ENCODE assay signal across 1 cellular context in genomic region chr20:63625771-63626423, GRCh38.
TF ChIP-seq lines count a peak whose summit lies in the region.

No MANE protein-coding gene starts in this region.

TF ChIP-seq in GM23338, 12 proteins besides CTCF, POLR2A, EP300 and RAD21:
- TF ChIP-seq STAT1 (IDR thresholded peaks at IDR 0.05; ENCODE audit: unreplicated experiment) (no peak), ZNF114 (CRISPR knock-in tag; IDR thresholded peaks at IDR 0.05) (no peak), EZH2 (IDR thresholded peaks at IDR 0.05; ENCODE audit: low read depth, unreplicated experiment) (no peak), EZH2phosphoT487 (IDR thresholded peaks at IDR 0.05; ENCODE audit: unreplicated experiment) (no peak), JUNB (IDR thresholded peaks at IDR 0.05; ENCODE audit: unreplicated experiment) (no peak), ZNF331 (CRISPR knock-in tag; IDR thresholded peaks at IDR 0.05; ENCODE audit: low read depth) (no peak), CREB1 (CRISPR knock-in tag; IDR thresholded peaks at IDR 0.05; ENCODE audit: low read depth) (no peak), NANOG (IDR thresholded peaks at IDR 0.05; ENCODE audit: borderline replicate concordance) (no peak), POLR2AphosphoS5 (IDR thresholded peaks at IDR 0.05; ENCODE audit: low read depth) (no peak)
- TF ChIP-seq, protein P1, sequence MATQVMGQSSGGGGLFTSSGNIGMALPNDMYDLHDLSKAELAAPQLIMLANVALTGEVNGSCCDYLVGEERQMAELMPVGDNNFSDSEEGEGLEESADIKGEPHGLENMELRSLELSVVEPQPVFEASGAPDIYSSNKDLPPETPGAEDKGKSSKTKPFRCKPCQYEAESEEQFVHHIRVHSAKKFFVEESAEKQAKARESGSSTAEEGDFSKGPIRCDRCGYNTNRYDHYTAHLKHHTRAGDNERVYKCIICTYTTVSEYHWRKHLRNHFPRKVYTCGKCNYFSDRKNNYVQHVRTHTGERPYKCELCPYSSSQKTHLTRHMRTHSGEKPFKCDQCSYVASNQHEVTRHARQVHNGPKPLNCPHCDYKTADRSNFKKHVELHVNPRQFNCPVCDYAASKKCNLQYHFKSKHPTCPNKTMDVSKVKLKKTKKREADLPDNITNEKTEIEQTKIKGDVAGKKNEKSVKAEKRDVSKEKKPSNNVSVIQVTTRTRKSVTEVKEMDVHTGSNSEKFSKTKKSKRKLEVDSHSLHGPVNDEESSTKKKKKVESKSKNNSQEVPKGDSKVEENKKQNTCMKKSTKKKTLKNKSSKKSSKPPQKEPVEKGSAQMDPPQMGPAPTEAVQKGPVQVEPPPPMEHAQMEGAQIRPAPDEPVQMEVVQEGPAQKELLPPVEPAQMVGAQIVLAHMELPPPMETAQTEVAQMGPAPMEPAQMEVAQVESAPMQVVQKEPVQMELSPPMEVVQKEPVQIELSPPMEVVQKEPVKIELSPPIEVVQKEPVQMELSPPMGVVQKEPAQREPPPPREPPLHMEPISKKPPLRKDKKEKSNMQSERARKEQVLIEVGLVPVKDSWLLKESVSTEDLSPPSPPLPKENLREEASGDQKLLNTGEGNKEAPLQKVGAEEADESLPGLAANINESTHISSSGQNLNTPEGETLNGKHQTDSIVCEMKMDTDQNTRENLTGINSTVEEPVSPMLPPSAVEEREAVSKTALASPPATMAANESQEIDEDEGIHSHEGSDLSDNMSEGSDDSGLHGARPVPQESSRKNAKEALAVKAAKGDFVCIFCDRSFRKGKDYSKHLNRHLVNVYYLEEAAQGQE (IDR thresholded peaks at IDR 0.05; ENCODE audit: unreplicated experiment): no peak
- TF ChIP-seq, protein P2, sequence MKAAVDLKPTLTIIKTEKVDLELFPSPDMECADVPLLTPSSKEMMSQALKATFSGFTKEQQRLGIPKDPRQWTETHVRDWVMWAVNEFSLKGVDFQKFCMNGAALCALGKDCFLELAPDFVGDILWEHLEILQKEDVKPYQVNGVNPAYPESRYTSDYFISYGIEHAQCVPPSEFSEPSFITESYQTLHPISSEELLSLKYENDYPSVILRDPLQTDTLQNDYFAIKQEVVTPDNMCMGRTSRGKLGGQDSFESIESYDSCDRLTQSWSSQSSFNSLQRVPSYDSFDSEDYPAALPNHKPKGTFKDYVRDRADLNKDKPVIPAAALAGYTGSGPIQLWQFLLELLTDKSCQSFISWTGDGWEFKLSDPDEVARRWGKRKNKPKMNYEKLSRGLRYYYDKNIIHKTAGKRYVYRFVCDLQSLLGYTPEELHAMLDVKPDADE (IDR thresholded peaks at IDR 0.05): no peak
- TF ChIP-seq, protein P3, sequence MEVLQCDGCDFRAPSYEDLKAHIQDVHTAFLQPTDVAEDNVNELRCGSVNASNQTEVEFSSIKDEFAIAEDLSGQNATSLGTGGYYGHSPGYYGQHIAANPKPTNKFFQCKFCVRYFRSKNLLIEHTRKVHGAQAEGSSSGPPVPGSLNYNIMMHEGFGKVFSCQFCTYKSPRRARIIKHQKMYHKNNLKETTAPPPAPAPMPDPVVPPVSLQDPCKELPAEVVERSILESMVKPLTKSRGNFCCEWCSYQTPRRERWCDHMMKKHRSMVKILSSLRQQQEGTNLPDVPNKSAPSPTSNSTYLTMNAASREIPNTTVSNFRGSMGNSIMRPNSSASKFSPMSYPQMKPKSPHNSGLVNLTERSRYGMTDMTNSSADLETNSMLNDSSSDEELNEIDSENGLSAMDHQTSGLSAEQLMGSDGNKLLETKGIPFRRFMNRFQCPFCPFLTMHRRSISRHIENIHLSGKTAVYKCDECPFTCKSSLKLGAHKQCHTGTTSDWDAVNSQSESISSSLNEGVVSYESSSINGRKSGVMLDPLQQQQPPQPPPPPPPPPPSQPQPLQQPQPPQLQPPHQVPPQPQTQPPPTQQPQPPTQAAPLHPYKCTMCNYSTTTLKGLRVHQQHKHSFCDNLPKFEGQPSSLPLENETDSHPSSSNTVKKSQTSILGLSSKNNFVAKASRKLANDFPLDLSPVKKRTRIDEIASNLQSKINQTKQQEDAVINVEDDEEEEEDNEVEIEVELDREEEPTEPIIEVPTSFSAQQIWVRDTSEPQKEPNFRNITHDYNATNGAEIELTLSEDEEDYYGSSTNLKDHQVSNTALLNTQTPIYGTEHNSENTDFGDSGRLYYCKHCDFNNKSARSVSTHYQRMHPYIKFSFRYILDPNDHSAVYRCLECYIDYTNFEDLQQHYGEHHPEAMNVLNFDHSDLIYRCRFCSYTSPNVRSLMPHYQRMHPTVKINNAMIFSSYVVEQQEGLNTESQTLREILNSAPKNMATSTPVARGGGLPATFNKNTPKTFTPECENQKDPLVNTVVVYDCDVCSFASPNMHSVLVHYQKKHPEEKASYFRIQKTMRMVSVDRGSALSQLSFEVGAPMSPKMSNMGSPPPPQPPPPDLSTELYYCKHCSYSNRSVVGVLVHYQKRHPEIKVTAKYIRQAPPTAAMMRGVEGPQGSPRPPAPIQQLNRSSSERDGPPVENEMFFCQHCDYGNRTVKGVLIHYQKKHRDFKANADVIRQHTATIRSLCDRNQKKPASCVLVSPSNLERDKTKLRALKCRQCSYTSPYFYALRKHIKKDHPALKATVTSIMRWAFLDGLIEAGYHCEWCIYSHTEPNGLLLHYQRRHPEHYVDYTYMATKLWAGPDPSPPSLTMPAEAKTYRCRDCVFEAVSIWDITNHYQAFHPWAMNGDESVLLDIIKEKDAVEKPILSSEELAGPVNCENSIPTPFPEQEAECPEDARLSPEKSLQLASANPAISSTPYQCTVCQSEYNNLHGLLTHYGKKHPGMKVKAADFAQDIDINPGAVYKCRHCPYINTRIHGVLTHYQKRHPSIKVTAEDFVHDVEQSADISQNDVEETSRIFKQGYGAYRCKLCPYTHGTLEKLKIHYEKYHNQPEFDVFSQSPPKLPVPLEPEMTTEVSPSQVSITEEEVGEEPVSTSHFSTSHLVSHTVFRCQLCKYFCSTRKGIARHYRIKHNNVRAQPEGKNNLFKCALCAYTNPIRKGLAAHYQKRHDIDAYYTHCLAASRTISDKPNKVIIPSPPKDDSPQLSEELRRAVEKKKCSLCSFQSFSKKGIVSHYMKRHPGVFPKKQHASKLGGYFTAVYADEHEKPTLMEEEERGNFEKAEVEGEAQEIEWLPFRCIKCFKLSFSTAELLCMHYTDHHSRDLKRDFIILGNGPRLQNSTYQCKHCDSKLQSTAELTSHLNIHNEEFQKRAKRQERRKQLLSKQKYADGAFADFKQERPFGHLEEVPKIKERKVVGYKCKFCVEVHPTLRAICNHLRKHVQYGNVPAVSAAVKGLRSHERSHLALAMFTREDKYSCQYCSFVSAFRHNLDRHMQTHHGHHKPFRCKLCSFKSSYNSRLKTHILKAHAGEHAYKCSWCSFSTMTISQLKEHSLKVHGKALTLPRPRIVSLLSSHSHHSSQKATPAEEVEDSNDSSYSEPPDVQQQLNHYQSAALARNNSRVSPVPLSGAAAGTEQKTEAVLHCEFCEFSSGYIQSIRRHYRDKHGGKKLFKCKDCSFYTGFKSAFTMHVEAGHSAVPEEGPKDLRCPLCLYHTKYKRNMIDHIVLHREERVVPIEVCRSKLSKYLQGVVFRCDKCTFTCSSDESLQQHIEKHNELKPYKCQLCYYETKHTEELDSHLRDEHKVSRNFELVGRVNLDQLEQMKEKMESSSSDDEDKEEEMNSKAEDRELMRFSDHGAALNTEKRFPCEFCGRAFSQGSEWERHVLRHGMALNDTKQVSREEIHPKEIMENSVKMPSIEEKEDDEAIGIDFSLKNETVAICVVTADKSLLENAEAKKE (CRISPR knock-in tag; IDR thresholded peaks at IDR 0.05): no peak
TF ChIP-seq in GM23338: peak in this region for 0.
